2 cellular contexts compared by ENCODE assay signal in genomic region chr3:50137567-50137966, GRCh38.
TF ChIP-seq lines count a peak whose summit lies in the region.

No MANE protein-coding gene starts in this region.

TF ChIP-seq in GM23338, 12 proteins besides CTCF, POLR2A, EP300 and RAD21:
- no peak for TF ChIP-seq ZNF462 (CRISPR knock-in tag; IDR thresholded peaks at IDR 0.05)
- TF ChIP-seq ZNF114 (CRISPR knock-in tag; IDR thresholded peaks at IDR 0.05) = no peak
- no peak for TF ChIP-seq EZH2phosphoT487 (IDR thresholded peaks at IDR 0.05; ENCODE audit: unreplicated experiment)

TF ChIP-seq in H1, 55 proteins besides CTCF, POLR2A, EP300 and RAD21:
- no peak for TF ChIP-seq EZH2 (IDR thresholded peaks at IDR 0.05; ENCODE audit: low read depth, low read length, severe bottlenecking)
- TF ChIP-seq KDM1A (IDR thresholded peaks at IDR 0.05; ENCODE audit: borderline replicate concordance, low read length) = no peak
- no peak for TF ChIP-seq GTF2F1 (IDR thresholded peaks at IDR 0.05; ENCODE audit: borderline replicate concordance, low read depth, low read length)
- no peak for TF ChIP-seq BACH1 (IDR thresholded peaks at IDR 0.05; ENCODE audit: low read length)
- TF ChIP-seq HDAC6 (IDR thresholded peaks at IDR 0.05; ENCODE audit: low read depth, low read length) = no peak
- TF ChIP-seq SIN3A (conservative IDR thresholded peaks at IDR 0.05 in 1 of 2, IDR thresholded peaks at IDR 0.05 in 1 of 2; ENCODE audit: low read depth in 1 of 2, low read length in 2 of 2) = no peak
- TF ChIP-seq ATF3 (IDR thresholded peaks at IDR 0.05; ENCODE audit: insufficient read depth, low read depth, low read length) = no peak
- TF ChIP-seq KDM5A (IDR thresholded peaks at IDR 0.05; ENCODE audit: low read length) = no peak
- TF ChIP-seq CHD7 (IDR thresholded peaks at IDR 0.05; ENCODE audit: insufficient replicate concordance, low read length) = no peak
- TF ChIP-seq CTBP2 (IDR thresholded peaks at IDR 0.05; ENCODE audit: borderline replicate concordance, insufficient read depth, insufficient read length, low read length) = no peak
- no peak for TF ChIP-seq RXRA (IDR thresholded peaks at IDR 0.05; ENCODE audit: insufficient read depth, low read depth, low read length)
- no peak for TF ChIP-seq TBP (IDR thresholded peaks at IDR 0.05; ENCODE audit: low read depth, low read length)
- TF ChIP-seq FOSL1 (IDR thresholded peaks at IDR 0.05; ENCODE audit: insufficient read depth, low read depth, low read length) = no peak
- no peak for TF ChIP-seq BCL11A (IDR thresholded peaks at IDR 0.05; ENCODE audit: low read depth in 2 of 2, low read length in 2 of 2)
